ENCODE assay signal across 1 cellular context in the genomic region with DNA sequence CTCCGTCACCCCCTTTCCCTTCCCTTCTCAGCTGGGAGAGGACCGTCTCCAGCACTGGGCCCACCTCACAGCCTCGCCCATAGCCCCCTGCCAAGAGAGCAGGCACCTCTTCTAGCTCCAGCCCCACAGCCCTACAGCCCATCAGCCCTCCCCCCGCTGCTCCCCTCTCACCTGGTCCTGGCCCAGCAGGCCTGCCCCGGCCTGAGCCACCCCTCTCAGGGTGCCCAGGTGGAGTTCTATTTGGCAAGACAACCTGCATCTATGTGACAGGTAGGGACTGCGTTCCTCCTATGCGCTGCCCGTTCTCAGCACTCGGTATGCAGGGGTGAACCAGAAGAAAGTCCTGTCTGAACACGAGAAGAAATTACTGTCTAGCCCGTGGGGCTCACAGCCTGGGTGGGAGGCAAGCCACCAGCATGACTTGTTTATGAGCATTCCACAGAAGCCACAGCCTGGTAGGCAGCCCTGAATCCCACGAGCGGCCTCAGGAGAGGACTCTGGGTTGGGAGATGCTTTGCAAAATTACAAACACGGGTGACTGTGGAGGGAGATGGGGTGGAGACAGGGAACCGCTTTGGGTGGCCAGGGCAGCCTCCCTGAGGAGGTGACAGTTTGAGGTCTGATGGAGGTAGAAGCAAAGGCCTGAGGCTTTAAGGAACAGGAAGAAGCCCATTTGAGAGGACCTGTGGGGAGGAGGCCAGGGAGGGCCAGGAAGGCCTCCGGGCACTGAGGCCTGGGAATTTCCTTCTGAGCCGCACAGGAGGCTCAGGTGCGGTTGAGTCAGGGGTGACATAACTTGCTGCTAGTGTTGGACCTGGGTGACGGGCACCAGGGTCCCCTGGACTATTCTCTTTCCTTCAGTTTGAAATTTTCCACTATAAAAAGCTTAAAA.
TF ChIP-seq lines count a peak whose summit lies in the region.

No MANE protein-coding gene starts in this region.

TF ChIP-seq in IMR-90, 13 proteins besides CTCF, POLR2A, EP300 and RAD21:
- TF ChIP-seq MAZ (IDR thresholded peaks at IDR 0.05; ENCODE audit: borderline replicate concordance, low read depth, low read length): no peak
- TF ChIP-seq, protein P1, sequence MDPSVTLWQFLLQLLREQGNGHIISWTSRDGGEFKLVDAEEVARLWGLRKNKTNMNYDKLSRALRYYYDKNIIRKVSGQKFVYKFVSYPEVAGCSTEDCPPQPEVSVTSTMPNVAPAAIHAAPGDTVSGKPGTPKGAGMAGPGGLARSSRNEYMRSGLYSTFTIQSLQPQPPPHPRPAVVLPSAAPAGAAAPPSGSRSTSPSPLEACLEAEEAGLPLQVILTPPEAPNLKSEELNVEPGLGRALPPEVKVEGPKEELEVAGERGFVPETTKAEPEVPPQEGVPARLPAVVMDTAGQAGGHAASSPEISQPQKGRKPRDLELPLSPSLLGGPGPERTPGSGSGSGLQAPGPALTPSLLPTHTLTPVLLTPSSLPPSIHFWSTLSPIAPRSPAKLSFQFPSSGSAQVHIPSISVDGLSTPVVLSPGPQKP (IDR thresholded peaks at IDR 0.05; ENCODE audit: borderline replicate concordance, low read depth, low read length): no peak
- no peak for TF ChIP-seq BHLHE40 (IDR thresholded peaks at IDR 0.05; ENCODE audit: low read depth, low read length)
- TF ChIP-seq MAFK (IDR thresholded peaks at IDR 0.05; ENCODE audit: low read depth, low read length): no peak
- no peak for TF ChIP-seq FOS (IDR thresholded peaks at IDR 0.05; ENCODE audit: low read depth, low read length)
- no peak for TF ChIP-seq CHD1 (IDR thresholded peaks at IDR 0.05; ENCODE audit: low read depth, low read length)
- TF ChIP-seq CEBPB (IDR thresholded peaks at IDR 0.05; ENCODE audit: low read depth, low read length): no peak
- TF ChIP-seq RCOR1 (IDR thresholded peaks at IDR 0.05; ENCODE audit: insufficient replicate concordance, low read length): no peak
- no peak for TF ChIP-seq NFE2L2 (IDR thresholded peaks at IDR 0.05; ENCODE audit: low read depth, low read length)
- no peak for TF ChIP-seq SMC3 (IDR thresholded peaks at IDR 0.05; ENCODE audit: low read depth, low read length)
- no peak for TF ChIP-seq MXI1 (IDR thresholded peaks at IDR 0.05; ENCODE audit: borderline replicate concordance, low read depth, low read length)
- TF ChIP-seq, protein P2, sequence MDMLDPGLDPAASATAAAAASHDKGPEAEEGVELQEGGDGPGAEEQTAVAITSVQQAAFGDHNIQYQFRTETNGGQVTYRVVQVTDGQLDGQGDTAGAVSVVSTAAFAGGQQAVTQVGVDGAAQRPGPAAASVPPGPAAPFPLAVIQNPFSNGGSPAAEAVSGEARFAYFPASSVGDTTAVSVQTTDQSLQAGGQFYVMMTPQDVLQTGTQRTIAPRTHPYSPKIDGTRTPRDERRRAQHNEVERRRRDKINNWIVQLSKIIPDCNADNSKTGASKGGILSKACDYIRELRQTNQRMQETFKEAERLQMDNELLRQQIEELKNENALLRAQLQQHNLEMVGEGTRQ (IDR thresholded peaks at IDR 0.05; ENCODE audit: low read depth, low read length): no peak
- TF ChIP-seq RFX5 (IDR thresholded peaks at IDR 0.05; ENCODE audit: low read depth, low read length): no peak
TF ChIP-seq in IMR-90: peak in this region for 0.
